11 cellular contexts compared by ENCODE assay signal in genomic region chr12:47214771-47215170, GRCh38.
DNase-seq lines count a peak whose midpoint lies in the region; FAIRE-seq and TF ChIP-seq lines count a peak whose summit lies in the region.
"Had no signal": no experiment of that assay in that cellular context is flagged by ENCODE, and none has a peak within 500 bp of the region (broad histone marks: within the 10 kb centered on the region; RNA-seq: fewer than 3 reads in every experiment).

No MANE protein-coding gene starts in this region.

- H3K9me3 Mint-ChIP-seq in activated naive CD4-positive, alpha-beta T cell treated with anti-CD3 and anti-CD28 coated beads, Interleukin-2, amount 50 U/mL, for 24 hours = no peaks in the 10 kb centered on the region

- peak; percentile 49 for DNase-seq in stimulated activated CD4-positive, alpha-beta T cell treated with anti-CD3 and anti-CD28 coated beads, Interleukin-12 subunit alpha, Interleukin-12 subunit beta, amount 100 ng/mL, for 4 hours
- DNase-seq in stimulated activated CD4-positive, alpha-beta T cell treated with anti-CD3 and anti-CD28 coated beads, Interleukin-2, amount 100 ng/mL, for 48 hours = no peak
- no peak for DNase-seq in 8988T
- no peak for DNase-seq in substantia nigra (lab: John Stamatoyannopoulos, UW)
- no peak for DNase-seq in GM12892 (ENCODE audit: insufficient read length)
- DNase-seq in pons (ENCODE audit: low spot score) = no peak
- DNase-seq: amniotic stem cell, NCI-H1930, SK-N-SH had no signal

- H3K4me3 ChIP-seq in skin epidermis = peak overlapping the region in 6 of 7 experiments; percentile 8 to 40 (median 26)

- peaks cover 27% of the 10 kb centered on the region for H3K4me1 Mint-ChIP-seq in activated naive CD4-positive, alpha-beta T cell treated with anti-CD3 and anti-CD28 coated beads, Interleukin-2, amount 50 U/mL, for 24 hours

- peak overlapping the region; percentile 99 for H3K27ac Mint-ChIP-seq in activated naive CD4-positive, alpha-beta T cell treated with anti-CD3 and anti-CD28 coated beads, Interleukin-2, amount 50 U/mL, for 24 hours

- no peak for TF ChIP-seq POLR2A in GM12892 (IDR thresholded peaks at IDR 0.05; ENCODE audit: low read depth, low read length)

- no peak for FAIRE-seq in GM12892 (lab: Jason Lieb, UNC)

- H3K27me3 Mint-ChIP-seq in activated naive CD4-positive, alpha-beta T cell treated with anti-CD3 and anti-CD28 coated beads, Interleukin-2, amount 50 U/mL, for 24 hours = no peaks in the 10 kb centered on the region

- H3K4me3 Mint-ChIP-seq in activated naive CD4-positive, alpha-beta T cell treated with anti-CD3 and anti-CD28 coated beads, Interleukin-2, amount 50 U/mL, for 24 hours = peak overlapping the region; percentile 97

- peaks cover 53% of the 10 kb centered on the region for H3K36me3 Mint-ChIP-seq in activated naive CD4-positive, alpha-beta T cell treated with anti-CD3 and anti-CD28 coated beads, Interleukin-2, amount 50 U/mL, for 24 hours

- H3K27ac ChIP-seq in skin epidermis (peak overlapping the region in 13 of 21 experiments; percentile 38 to 95 (median 81)), substantia nigra (ENCODE audit: low read depth, low read length, poor library complexity, severe bottlenecking) (no peak overlapping the region)
